Comparison of ENCODE assay signal across 8 cellular contexts in the genomic region with DNA sequence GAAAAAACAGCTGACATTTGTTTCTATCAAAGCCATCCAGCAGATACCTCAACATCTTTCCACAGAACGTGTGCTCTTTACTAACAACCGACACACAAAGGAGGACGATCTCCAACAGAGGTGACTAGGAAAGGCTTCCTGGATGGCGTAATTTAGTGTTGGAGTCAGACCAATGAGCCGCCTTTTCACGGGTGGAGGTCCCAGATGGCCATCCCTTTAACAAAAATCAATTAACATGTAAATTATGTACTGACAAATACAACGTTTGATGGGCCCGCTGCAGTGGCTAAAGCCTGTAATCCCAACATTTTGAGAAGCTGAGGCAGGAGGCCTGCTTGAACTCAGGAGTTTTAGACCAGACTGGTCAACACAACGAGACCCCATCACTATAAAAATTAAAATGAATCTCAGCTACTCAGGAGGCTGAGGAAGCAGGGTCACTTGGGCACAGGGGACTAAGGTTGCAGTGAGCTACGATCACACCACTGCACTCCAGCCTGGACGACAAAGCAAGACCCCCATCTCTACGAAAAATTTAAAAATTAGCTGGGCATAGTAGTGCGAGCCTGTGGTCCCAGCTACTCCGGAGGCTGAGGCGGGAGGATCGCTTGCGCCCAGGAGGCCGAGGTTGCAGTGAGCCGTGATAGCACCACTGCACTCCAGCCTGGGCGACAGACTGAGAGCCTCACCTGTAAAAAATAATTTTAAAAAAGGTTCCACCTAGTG. TPM values are rescaled to one million over a fixed set of nuclear protein-coding genes. Genes with fewer than 3 reads are reported as not detected.
DNase-seq lines count a peak whose midpoint lies in the region; ATAC-seq and TF ChIP-seq lines count a peak whose summit lies in the region.

No MANE protein-coding gene starts in this region.

- intact Hi-C loops in CD8-positive, alpha-beta T cell (cut with DNase I, micrococcal nuclease), result loop anchor here (2.0 to 10.0 kb wide), 3 partner anchors 270 to 772 kb away; a partner anchor contains a TSS

- H3K27me3 ChIP-seq in CD8-positive, alpha-beta T cell (ENCODE audit: insufficient read depth, low read length), result no peaks in the 10 kb centered on the region

- no peaks in the 10 kb centered on the region for H3K9me3 Mint-ChIP-seq in CD8-positive, alpha-beta T cell
- H3K9me3 Mint-ChIP-seq in natural killer cell treated with Interleukin-12 subunit alpha and Interleukin-12 subunit beta and Interleukin-15 and Interleukin-18, amount 100 ng/mL, for 72 hours, result no peaks in the 10 kb centered on the region

- H3K4me1 ChIP-seq in CD8-positive, alpha-beta T cell (ENCODE audit: insufficient read depth, low read length), result peaks cover 14% of the 10 kb centered on the region

- peak overlapping the region; percentile 79 for H3K4me3 ChIP-seq in CD8-positive, alpha-beta T cell (ENCODE audit: low read depth, low read length)
- peak overlapping the region; percentile 97 for H3K4me3 ChIP-seq in coronary artery

- POLR2A ChIA-PET in CD8-positive, alpha-beta T cell (lab: Charles Lee), result interaction anchor here (2.2 kb wide), 1 partner anchor 176 kb away, joined by 13 read pairs; a partner anchor contains a TSS

- H3K27ac ChIP-seq in CD8-positive, alpha-beta T cell (ENCODE audit: low read depth, low read length), result peak overlapping the region; percentile 87
- H3K27ac ChIP-seq in coronary artery, result peak overlapping the region; percentile 99 to 100

- no peaks in the 10 kb centered on the region for H3K36me3 ChIP-seq in CD8-positive, alpha-beta T cell (ENCODE audit: insufficient read depth, low read length)

- peak overlapping the region; percentile 92 for H3K27ac Mint-ChIP-seq in CD8-positive, alpha-beta T cell
- peak overlapping the region; percentile 81 to 90 for H3K27ac Mint-ChIP-seq in natural killer cell treated with Interleukin-12 subunit alpha and Interleukin-12 subunit beta and Interleukin-15 and Interleukin-18, amount 100 ng/mL, for 72 hours

- H3K27me3 Mint-ChIP-seq in CD8-positive, alpha-beta T cell (ENCODE audit: low read depth), result no peaks in the 10 kb centered on the region
- H3K27me3 Mint-ChIP-seq in natural killer cell treated with Interleukin-12 subunit alpha and Interleukin-12 subunit beta and Interleukin-15 and Interleukin-18, amount 100 ng/mL, for 72 hours, result no peaks in the 10 kb centered on the region

- no peak for TF ChIP-seq CTCF in CD8-positive, alpha-beta T cell (IDR thresholded peaks at IDR 0.05)
- TF ChIP-seq CTCF in coronary artery (IDR thresholded peaks at IDR 0.05), result no peak

- DNase-seq in CD8-positive, alpha-beta T cell, result no peak
- peak; percentile 75 for DNase-seq in NCI-H2227 (lab: John Stamatoyannopoulos, UW; ENCODE audit: unreplicated experiment)
- DNase-seq in coronary artery (ENCODE audit: low spot score), result no peak
- DNase-seq in natural killer cell treated with Interleukin-12 subunit alpha and Interleukin-12 subunit beta and Interleukin-15 and Interleukin-18, amount 100 ng/mL, for 72 hours (ENCODE audit: low spot score), result no peak
- no peak for DNase-seq in GF-D8 (lab: John Stamatoyannopoulos, UW)
- no peak for DNase-seq in hippocampal formation (lab: John Stamatoyannopoulos, UW)
- no peak for DNase-seq in NCI-H1092 (lab: John Stamatoyannopoulos, UW)

- no peak for ATAC-seq in CD8-positive, alpha-beta T cell
- no peak for ATAC-seq in natural killer cell treated with Interleukin-12 subunit alpha and Interleukin-12 subunit beta and Interleukin-15 and Interleukin-18, amount 100 ng/mL, for 72 hours
- no peak for ATAC-seq in HG03025 (IDR thresholded peaks at IDR 0.05; ENCODE audit: low FRiP score, unreplicated experiment)

- H3K9me3 ChIP-seq in CD8-positive, alpha-beta T cell (ENCODE audit: low read length), result no peaks in the 10 kb centered on the region

- peaks cover 22% of the 10 kb centered on the region for H3K4me1 Mint-ChIP-seq in CD8-positive, alpha-beta T cell (ENCODE audit: low read depth)
- peaks cover 30 to 41% of the 10 kb centered on the region in 2 donors for H3K4me1 Mint-ChIP-seq in natural killer cell treated with Interleukin-12 subunit alpha and Interleukin-12 subunit beta and Interleukin-15 and Interleukin-18, amount 100 ng/mL, for 72 hours (ENCODE audit: low read depth in 2 of 2)

- CTCF ChIA-PET in CD8-positive, alpha-beta T cell (lab: Charles Lee), result interaction anchor here (1.5 kb wide), 1 partner anchor 19 kb away, joined by 3 read pairs; no protein-coding TSS in a partner anchor

- H3K4me3 Mint-ChIP-seq in CD8-positive, alpha-beta T cell, result peak overlapping the region; percentile 90
- H3K4me3 Mint-ChIP-seq in natural killer cell treated with Interleukin-12 subunit alpha and Interleukin-12 subunit beta and Interleukin-15 and Interleukin-18, amount 100 ng/mL, for 72 hours, result peak overlapping the region; percentile 80

- H3K36me3 Mint-ChIP-seq in CD8-positive, alpha-beta T cell, result peaks cover 12% of the 10 kb centered on the region
- no peaks in the 10 kb centered on the region for H3K36me3 Mint-ChIP-seq in natural killer cell treated with Interleukin-12 subunit alpha and Interleukin-12 subunit beta and Interleukin-15 and Interleukin-18, amount 100 ng/mL, for 72 hours

RNA-seq across cellular contexts. Expression of a gene that starts 1.2 kb away (rescaled TPM):
- total RNA-seq in CD8-positive, alpha-beta T cell, result 1 to 10 TPM; 7.9 TPM
- 10 to 100 TPM; 25.3 to 40.7 TPM for total RNA-seq in natural killer cell treated with Interleukin-12 subunit alpha and Interleukin-12 subunit beta and Interleukin-15 and Interleukin-18, amount 100 ng/mL, for 72 hours

RNA-seq across cellular contexts. Expression of a gene that starts 59.0 kb away (rescaled TPM):
- 10 to 100 TPM; 28.4 to 29.6 TPM for total RNA-seq in CD8-positive, alpha-beta T cell
- total RNA-seq in natural killer cell treated with Interleukin-12 subunit alpha and Interleukin-12 subunit beta and Interleukin-15 and Interleukin-18, amount 100 ng/mL, for 72 hours, result 10 to 100 TPM; 21.2 to 37.1 TPM
